ENCODE assay signal across 2 cellular contexts in the genomic region with DNA sequence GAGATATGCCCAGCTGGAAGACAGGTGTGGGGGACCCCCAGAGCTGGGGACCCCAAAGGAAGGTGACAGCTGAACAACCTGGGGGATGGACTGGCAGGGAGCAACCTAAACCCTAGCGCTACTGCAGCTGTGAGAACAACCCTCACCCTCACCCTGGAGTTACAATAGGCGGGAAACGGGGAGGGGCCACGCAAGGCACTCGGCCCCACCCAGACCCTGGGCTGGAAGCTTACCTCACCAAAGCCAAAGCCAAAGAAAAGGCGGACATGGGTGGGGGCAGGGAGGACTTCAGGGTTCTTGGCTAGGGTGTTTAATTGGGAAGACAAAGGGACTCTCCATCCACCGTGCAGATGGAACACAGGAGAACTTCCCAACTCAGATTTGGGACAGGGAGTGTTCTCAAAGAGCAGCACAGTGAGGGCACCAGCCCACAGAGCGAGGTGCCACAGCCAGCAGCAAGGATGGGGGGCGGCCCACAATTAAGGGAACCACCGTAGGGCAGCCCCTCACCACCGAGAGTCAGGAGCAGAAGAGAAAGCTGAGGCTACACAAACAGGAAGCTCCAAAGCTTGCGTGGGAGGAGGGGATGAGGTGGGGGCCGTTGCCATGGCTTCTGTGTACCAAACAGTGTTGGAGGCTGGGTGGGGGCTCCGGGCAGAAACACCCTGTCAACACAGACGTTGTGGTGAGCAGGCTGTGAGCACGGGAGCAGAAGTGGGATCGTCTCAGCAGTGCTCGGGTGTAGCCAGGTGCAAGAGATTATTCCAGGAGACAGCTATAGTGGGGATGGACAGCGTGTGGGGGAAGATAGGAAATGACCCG.
A peak's percentile ranks its signal among the peaks of the same experiment; 100 is the strongest.
TF ChIP-seq lines count a peak whose summit lies in the region.

No MANE protein-coding gene starts in this region.

TF ChIP-seq in WTC11, 78 proteins besides CTCF, POLR2A, EP300 and RAD21:
- peak; percentile 24; the same call in 1 of the 2 replicates for TF ChIP-seq FOXP1 (CRISPR knock-in tag; IDR thresholded peaks at IDR 0.05; ENCODE audit: borderline replicate concordance)
- TF ChIP-seq, protein P1, sequence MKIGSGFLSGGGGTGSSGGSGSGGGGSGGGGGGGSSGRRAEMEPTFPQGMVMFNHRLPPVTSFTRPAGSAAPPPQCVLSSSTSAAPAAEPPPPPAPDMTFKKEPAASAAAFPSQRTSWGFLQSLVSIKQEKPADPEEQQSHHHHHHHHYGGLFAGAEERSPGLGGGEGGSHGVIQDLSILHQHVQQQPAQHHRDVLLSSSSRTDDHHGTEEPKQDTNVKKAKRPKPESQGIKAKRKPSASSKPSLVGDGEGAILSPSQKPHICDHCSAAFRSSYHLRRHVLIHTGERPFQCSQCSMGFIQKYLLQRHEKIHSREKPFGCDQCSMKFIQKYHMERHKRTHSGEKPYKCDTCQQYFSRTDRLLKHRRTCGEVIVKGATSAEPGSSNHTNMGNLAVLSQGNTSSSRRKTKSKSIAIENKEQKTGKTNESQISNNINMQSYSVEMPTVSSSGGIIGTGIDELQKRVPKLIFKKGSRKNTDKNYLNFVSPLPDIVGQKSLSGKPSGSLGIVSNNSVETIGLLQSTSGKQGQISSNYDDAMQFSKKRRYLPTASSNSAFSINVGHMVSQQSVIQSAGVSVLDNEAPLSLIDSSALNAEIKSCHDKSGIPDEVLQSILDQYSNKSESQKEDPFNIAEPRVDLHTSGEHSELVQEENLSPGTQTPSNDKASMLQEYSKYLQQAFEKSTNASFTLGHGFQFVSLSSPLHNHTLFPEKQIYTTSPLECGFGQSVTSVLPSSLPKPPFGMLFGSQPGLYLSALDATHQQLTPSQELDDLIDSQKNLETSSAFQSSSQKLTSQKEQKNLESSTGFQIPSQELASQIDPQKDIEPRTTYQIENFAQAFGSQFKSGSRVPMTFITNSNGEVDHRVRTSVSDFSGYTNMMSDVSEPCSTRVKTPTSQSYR (CRISPR knock-in tag; IDR thresholded peaks at IDR 0.05): peak; percentile 44; the same call in 1 of the 2 replicates
- TF ChIP-seq SMAD3 (CRISPR knock-in tag; IDR thresholded peaks at IDR 0.05; ENCODE audit: borderline replicate concordance): no peak

TF ChIP-seq in HepG2, 621 proteins besides CTCF, POLR2A, EP300 and RAD21 (continues in another document):
- TF ChIP-seq RFX3 (CRISPR knock-in tag; IDR thresholded peaks at IDR 0.05): peak; percentile 82
- TF ChIP-seq ZNF24 (IDR thresholded peaks at IDR 0.05): no peak
- TF ChIP-seq ZBTB7A (CRISPR knock-in tag; IDR thresholded peaks at IDR 0.05): no peak
- TF ChIP-seq SOX6 (IDR thresholded peaks at IDR 0.05): no peak
- TF ChIP-seq SOX6 (CRISPR knock-in tag; IDR thresholded peaks at IDR 0.05): peak; percentile 24; the same call in 1 of the 2 replicates
- no peak for TF ChIP-seq NR2F6 (IDR thresholded peaks at IDR 0.05)
- TF ChIP-seq NR2F6 (CRISPR knock-in tag; IDR thresholded peaks at IDR 0.05): 0 out of 2 replicates have a peak, but pooled peaks have one; percentile 13
- peak; percentile 57 for TF ChIP-seq ELF3 (CRISPR knock-in tag; IDR thresholded peaks at IDR 0.05)
- no peak for TF ChIP-seq NBN (conservative IDR thresholded peaks at IDR 0.05)
- TF ChIP-seq, protein P2, sequence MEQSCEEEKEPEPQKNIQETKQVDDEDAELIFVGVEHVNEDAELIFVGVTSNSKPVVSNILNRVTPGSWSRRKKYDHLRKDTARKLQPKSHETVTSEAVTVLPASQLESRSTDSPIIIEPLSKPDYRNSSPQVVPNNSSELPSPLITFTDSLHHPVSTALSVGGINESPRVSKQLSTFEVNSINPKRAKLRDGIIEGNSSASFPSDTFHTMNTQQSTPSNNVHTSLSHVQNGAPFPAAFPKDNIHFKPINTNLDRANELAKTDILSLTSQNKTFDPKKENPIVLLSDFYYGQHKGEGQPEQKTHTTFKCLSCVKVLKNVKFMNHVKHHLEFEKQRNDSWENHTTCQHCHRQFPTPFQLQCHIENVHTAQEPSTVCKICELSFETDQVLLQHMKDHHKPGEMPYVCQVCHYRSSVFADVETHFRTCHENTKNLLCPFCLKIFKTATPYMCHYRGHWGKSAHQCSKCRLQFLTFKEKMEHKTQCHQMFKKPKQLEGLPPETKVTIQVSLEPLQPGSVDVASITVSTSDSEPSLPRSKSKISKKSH (CRISPR knock-in tag; IDR thresholded peaks at IDR 0.05; ENCODE audit: borderline replicate concordance): no peak
- no peak for TF ChIP-seq KLF11 (CRISPR knock-in tag; IDR thresholded peaks at IDR 0.05)
- TF ChIP-seq HNRNPH1 (optimal IDR thresholded peaks at IDR 0.05; ENCODE audit: low read depth, low read length): no peak
- TF ChIP-seq BHLHE40 (IDR thresholded peaks at IDR 0.05; ENCODE audit: low read length): peak; percentile 64; the same call in 1 of the 2 replicates
- TF ChIP-seq TBX3 (IDR thresholded peaks at IDR 0.05; ENCODE audit: borderline replicate concordance): no peak
- no peak for TF ChIP-seq FOXA1 (IDR thresholded peaks at IDR 0.05)
- TF ChIP-seq FOXA1 (CRISPR knock-in tag; IDR thresholded peaks at IDR 0.05): peak; percentile 48; the same call in 1 of the 2 replicates
- TF ChIP-seq, protein P3, sequence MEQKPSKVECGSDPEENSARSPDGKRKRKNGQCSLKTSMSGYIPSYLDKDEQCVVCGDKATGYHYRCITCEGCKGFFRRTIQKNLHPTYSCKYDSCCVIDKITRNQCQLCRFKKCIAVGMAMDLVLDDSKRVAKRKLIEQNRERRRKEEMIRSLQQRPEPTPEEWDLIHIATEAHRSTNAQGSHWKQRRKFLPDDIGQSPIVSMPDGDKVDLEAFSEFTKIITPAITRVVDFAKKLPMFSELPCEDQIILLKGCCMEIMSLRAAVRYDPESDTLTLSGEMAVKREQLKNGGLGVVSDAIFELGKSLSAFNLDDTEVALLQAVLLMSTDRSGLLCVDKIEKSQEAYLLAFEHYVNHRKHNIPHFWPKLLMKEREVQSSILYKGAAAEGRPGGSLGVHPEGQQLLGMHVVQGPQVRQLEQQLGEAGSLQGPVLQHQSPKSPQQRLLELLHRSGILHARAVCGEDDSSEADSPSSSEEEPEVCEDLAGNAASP (CRISPR knock-in tag; IDR thresholded peaks at IDR 0.05; ENCODE audit: borderline replicate concordance): no peak
- TF ChIP-seq, protein P4, sequence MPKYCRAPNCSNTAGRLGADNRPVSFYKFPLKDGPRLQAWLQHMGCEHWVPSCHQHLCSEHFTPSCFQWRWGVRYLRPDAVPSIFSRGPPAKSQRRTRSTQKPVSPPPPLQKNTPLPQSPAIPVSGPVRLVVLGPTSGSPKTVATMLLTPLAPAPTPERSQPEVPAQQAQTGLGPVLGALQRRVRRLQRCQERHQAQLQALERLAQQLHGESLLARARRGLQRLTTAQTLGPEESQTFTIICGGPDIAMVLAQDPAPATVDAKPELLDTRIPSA (CRISPR knock-in tag; IDR thresholded peaks at IDR 0.05; ENCODE audit: borderline replicate concordance): no peak
- no peak for TF ChIP-seq PAWR (CRISPR knock-in tag; IDR thresholded peaks at IDR 0.05; ENCODE audit: borderline replicate concordance)
- TF ChIP-seq FOXA3 (CRISPR knock-in tag; IDR thresholded peaks at IDR 0.05): peak; percentile 57
- TF ChIP-seq ZFP82 (CRISPR knock-in tag; IDR thresholded peaks at IDR 0.05; ENCODE audit: borderline replicate concordance): no peak
- no peak for TF ChIP-seq HNF4A (CRISPR knock-in tag; IDR thresholded peaks at IDR 0.05)
- peak; percentile 38; the same call in 1 of the 2 replicates for TF ChIP-seq FOXP1 (IDR thresholded peaks at IDR 0.05)
- TF ChIP-seq FOXP1 (CRISPR knock-in tag; IDR thresholded peaks at IDR 0.05): peak; percentile 81
- TF ChIP-seq DNMT3B (CRISPR knock-in tag; conservative IDR thresholded peaks at IDR 0.05): no peak
- no peak for TF ChIP-seq PITX1 (CRISPR knock-in tag; IDR thresholded peaks at IDR 0.05)
- TF ChIP-seq ZNF790 (CRISPR knock-in tag; IDR thresholded peaks at IDR 0.05; ENCODE audit: borderline replicate concordance): no peak
- TF ChIP-seq, protein P5, sequence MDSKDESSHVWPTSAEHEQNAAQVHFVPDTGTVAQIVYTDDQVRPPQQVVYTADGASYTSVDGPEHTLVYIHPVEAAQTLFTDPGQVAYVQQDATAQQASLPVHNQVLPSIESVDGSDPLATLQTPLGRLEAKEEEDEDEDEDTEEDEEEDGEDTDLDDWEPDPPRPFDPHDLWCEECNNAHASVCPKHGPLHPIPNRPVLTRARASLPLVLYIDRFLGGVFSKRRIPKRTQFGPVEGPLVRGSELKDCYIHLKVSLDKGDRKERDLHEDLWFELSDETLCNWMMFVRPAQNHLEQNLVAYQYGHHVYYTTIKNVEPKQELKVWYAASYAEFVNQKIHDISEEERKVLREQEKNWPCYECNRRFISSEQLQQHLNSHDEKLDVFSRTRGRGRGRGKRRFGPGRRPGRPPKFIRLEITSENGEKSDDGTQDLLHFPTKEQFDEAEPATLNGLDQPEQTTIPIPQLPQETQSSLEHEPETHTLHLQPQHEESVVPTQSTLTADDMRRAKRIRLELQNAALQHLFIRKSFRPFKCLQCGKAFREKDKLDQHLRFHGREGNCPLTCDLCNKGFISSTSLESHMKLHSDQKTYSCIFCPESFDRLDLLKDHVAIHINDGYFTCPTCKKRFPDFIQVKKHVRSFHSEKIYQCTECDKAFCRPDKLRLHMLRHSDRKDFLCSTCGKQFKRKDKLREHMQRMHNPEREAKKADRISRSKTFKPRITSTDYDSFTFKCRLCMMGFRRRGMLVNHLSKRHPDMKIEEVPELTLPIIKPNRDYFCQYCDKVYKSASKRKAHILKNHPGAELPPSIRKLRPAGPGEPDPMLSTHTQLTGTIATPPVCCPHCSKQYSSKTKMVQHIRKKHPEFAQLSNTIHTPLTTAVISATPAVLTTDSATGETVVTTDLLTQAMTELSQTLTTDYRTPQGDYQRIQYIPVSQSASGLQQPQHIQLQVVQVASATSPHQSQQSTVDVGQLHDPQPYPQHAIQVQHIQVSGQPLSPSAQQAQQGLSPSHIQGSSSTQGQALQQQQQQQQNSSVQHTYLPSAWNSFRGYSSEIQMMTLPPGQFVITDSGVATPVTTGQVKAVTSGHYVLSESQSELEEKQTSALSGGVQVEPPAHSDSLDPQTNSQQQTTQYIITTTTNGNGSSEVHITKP (CRISPR knock-in tag; IDR thresholded peaks at IDR 0.05; ENCODE audit: low read depth): no peak
- peak; percentile 59 for TF ChIP-seq SAP130 (CRISPR knock-in tag; IDR thresholded peaks at IDR 0.05; ENCODE audit: low read depth)
- TF ChIP-seq, protein P6, sequence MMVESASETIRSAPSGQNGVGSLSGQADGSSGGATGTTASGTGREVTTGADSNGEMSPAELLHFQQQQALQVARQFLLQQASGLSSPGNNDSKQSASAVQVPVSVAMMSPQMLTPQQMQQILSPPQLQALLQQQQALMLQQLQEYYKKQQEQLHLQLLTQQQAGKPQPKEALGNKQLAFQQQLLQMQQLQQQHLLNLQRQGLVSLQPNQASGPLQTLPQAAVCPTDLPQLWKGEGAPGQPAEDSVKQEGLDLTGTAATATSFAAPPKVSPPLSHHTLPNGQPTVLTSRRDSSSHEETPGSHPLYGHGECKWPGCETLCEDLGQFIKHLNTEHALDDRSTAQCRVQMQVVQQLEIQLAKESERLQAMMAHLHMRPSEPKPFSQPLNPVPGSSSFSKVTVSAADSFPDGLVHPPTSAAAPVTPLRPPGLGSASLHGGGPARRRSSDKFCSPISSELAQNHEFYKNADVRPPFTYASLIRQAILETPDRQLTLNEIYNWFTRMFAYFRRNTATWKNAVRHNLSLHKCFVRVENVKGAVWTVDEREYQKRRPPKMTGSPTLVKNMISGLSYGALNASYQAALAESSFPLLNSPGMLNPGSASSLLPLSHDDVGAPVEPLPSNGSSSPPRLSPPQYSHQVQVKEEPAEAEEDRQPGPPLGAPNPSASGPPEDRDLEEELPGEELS (CRISPR knock-in tag; IDR thresholded peaks at IDR 0.05): peak; percentile 62
- TF ChIP-seq ZNF256 (CRISPR knock-in tag; conservative IDR thresholded peaks at IDR 0.05): no peak
- peak; percentile 45 for TF ChIP-seq SKI (IDR thresholded peaks at IDR 0.05; ENCODE audit: partially characterized antibody)
- TF ChIP-seq KAT7 (CRISPR knock-in tag; IDR thresholded peaks at IDR 0.05; ENCODE audit: borderline replicate concordance): no peak
- TF ChIP-seq, protein P7, sequence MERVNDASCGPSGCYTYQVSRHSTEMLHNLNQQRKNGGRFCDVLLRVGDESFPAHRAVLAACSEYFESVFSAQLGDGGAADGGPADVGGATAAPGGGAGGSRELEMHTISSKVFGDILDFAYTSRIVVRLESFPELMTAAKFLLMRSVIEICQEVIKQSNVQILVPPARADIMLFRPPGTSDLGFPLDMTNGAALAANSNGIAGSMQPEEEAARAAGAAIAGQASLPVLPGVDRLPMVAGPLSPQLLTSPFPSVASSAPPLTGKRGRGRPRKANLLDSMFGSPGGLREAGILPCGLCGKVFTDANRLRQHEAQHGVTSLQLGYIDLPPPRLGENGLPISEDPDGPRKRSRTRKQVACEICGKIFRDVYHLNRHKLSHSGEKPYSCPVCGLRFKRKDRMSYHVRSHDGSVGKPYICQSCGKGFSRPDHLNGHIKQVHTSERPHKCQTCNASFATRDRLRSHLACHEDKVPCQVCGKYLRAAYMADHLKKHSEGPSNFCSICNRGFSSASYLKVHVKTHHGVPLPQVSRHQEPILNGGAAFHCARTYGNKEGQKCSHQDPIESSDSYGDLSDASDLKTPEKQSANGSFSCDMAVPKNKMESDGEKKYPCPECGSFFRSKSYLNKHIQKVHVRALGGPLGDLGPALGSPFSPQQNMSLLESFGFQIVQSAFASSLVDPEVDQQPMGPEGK (CRISPR knock-in tag; IDR thresholded peaks at IDR 0.05): peak; percentile 91
- no peak for TF ChIP-seq ZNF747 (CRISPR knock-in tag; IDR thresholded peaks at IDR 0.05; ENCODE audit: borderline replicate concordance)
- TF ChIP-seq PHF20 (CRISPR knock-in tag; IDR thresholded peaks at IDR 0.05): no peak
- peak; percentile 67; the same call in 1 of the 2 replicates for TF ChIP-seq RFX1 (IDR thresholded peaks at IDR 0.05)
- no peak for TF ChIP-seq PAF1 (CRISPR knock-in tag; IDR thresholded peaks at IDR 0.05)
- TF ChIP-seq IKZF1 (IDR thresholded peaks at IDR 0.05): no peak
- no peak for TF ChIP-seq MED1 (CRISPR knock-in tag; IDR thresholded peaks at IDR 0.05)
- peak; percentile 34; the same call in 1 of the 2 replicates for TF ChIP-seq ETV5 (CRISPR knock-in tag; IDR thresholded peaks at IDR 0.05; ENCODE audit: borderline replicate concordance)
- TF ChIP-seq MAZ (IDR thresholded peaks at IDR 0.05; ENCODE audit: borderline replicate concordance, low read depth, low read length): peak; percentile 63; the same call in 1 of the 2 replicates
- TF ChIP-seq MAZ (CRISPR knock-in tag; IDR thresholded peaks at IDR 0.05; ENCODE audit: low read depth): no peak
- TF ChIP-seq SSRP1 (CRISPR knock-in tag; IDR thresholded peaks at IDR 0.05): no peak
- no peak for TF ChIP-seq KLF13 (CRISPR knock-in tag; IDR thresholded peaks at IDR 0.05)
- TF ChIP-seq ATM (IDR thresholded peaks at IDR 0.05; ENCODE audit: borderline replicate concordance): no peak
- no peak for TF ChIP-seq HMG20B (CRISPR knock-in tag; conservative IDR thresholded peaks at IDR 0.05)
- TF ChIP-seq YEATS2 (CRISPR knock-in tag; IDR thresholded peaks at IDR 0.05; ENCODE audit: borderline replicate concordance): no peak
- no peak for TF ChIP-seq ZNF746 (CRISPR knock-in tag; IDR thresholded peaks at IDR 0.05)
- TF ChIP-seq, protein P8, sequence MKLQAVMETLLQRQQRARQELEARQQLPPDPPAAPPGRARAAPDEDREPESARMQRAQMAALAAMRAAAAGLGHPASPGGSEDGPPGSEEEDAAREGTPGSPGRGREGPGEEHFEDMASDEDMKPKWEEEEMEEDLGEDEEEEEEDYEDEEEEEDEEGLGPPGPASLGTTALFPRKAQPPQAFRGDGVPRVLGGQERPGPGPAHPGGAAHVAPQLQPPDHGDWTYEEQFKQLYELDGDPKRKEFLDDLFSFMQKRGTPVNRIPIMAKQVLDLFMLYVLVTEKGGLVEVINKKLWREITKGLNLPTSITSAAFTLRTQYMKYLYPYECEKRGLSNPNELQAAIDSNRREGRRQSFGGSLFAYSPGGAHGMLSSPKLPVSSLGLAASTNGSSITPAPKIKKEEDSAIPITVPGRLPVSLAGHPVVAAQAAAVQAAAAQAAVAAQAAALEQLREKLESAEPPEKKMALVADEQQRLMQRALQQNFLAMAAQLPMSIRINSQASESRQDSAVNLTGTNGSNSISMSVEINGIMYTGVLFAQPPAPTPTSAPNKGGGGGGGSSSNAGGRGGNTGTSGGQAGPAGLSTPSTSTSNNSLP (IDR thresholded peaks at IDR 0.05; ENCODE audit: low read depth, low read length): no peak
